ENCODE assay signal across 18 cellular contexts in genomic region chr14:22370084-22370847, GRCh38.
DNase-seq lines count a peak whose midpoint lies in the region; ATAC-seq, FAIRE-seq and TF ChIP-seq lines count a peak whose summit lies in the region.
"Had no signal": no experiment of that assay in that cellular context is flagged by ENCODE, and none has a peak within 500 bp of the region (broad histone marks: within the 10 kb centered on the region; RNA-seq: fewer than 3 reads in every experiment).

No MANE protein-coding gene starts in this region.

- TF ChIP-seq EP300 in A549 (IDR thresholded peaks at IDR 0.05), result no peak

- peak overlapping the region; percentile 9; the same call in 1 of the 3 replicates for H3K4me2 ChIP-seq in A549
- H3K4me2 ChIP-seq in hepatocyte, result no peak overlapping the region

- H3K9me2 ChIP-seq in hepatocyte (replicated peaks; ENCODE audit: insufficient read depth), result no peaks in the 10 kb centered on the region

- no peak overlapping the region for H3K4me3 Mint-ChIP-seq in activated CD4-positive, alpha-beta T cell treated with anti-CD3 and anti-CD28 coated beads for 36 hours
- H3K4me3 Mint-ChIP-seq: neural crest cell had no signal

- H3K27ac Mint-ChIP-seq in activated CD4-positive, alpha-beta T cell treated with anti-CD3 and anti-CD28 coated beads for 36 hours, result no peak overlapping the region

- DNase-seq in A549 (ENCODE audit: low read depth in 1 of 2, low spot score in 1 of 2) (no peak), RWPE1 (ENCODE audit: low spot score) (peak; percentile 66), fibroblast of mammary gland (ENCODE audit: low read depth) (peak; percentile 12), myocyte (ENCODE audit: low read depth) (peak; percentile 45), hepatocyte (ENCODE audit: low spot score) (no peak), RPMI8226 (no peak), NCI-H187 treated with DMSO at 0.1 percent for 48 hours (lab: John Stamatoyannopoulos, UW) (no peak)
- no peak for DNase-seq in activated CD4-positive, alpha-beta T cell treated with anti-CD3 and anti-CD28 coated beads for 36 hours
- DNase-seq: Caco-2, dermis blood vessel endothelial cell, KG1, NCI-H1694 treated with DMSO at 0.1 percent for 48 hours, NCI-H774, transverse colon had no signal

- no peak for ATAC-seq in A549
- ATAC-seq in activated CD4-positive, alpha-beta T cell treated with anti-CD3 and anti-CD28 coated beads for 36 hours, result no peak
- ATAC-seq: left lobe of liver had no signal

- 59% methylated on average over 2 of the region's 2 CpGs for WGBS in A549 (ENCODE audit: missing lambda C conversion rate)
- WGBS in hepatocyte (ENCODE audit: low lambda C conversion rate, missing lambda C conversion rate), result 93% methylated on average over 2 of the region's 2 CpGs

- no peaks in the 10 kb centered on the region for H3K9me3 Mint-ChIP-seq in activated CD4-positive, alpha-beta T cell treated with anti-CD3 and anti-CD28 coated beads for 36 hours (ENCODE audit: low read depth)

- no peaks in the 10 kb centered on the region for H3K4me1 Mint-ChIP-seq in activated CD4-positive, alpha-beta T cell treated with anti-CD3 and anti-CD28 coated beads for 36 hours
- H3K4me1 Mint-ChIP-seq: neural crest cell had no signal

- POLR2A ChIA-PET in A549 (lab: Yijun Ruan, JAX) (no interaction called here), RWPE1 (lab: Yijun Ruan, JAX; ENCODE audit: low non-redundant PET) (no interaction called here)
- POLR2A ChIA-PET in activated CD4-positive, alpha-beta T cell treated with anti-CD3 and anti-CD28 coated beads for 36 hours (lab: Charles Lee), result no interaction called here

- H3K4me3 ChIP-seq in A549 (no peak overlapping the region), fibroblast of mammary gland (ENCODE audit: control insufficient read depth, low read depth, low read length) (no peak overlapping the region), hepatocyte (no peak overlapping the region)
- H3K4me3 ChIP-seq: SJSA1, transverse colon had no signal

- no peak for TF ChIP-seq RAD21 in A549 (conservative IDR thresholded peaks at IDR 0.05 in 1 of 2, IDR thresholded peaks at IDR 0.05 in 1 of 2)

- H3K9me3 ChIP-seq in A549 (no peaks in the 10 kb centered on the region), hepatocyte (ENCODE audit: low read depth) (no peaks in the 10 kb centered on the region)
- H3K9me3 ChIP-seq: Caco-2, SJSA1, transverse colon had no signal

- TF ChIP-seq CTCF in A549 (IDR thresholded peaks at IDR 0.05), result no peak
- no peak for TF ChIP-seq CTCF in RWPE1 (conservative IDR thresholded peaks at IDR 0.05; ENCODE audit: low read depth)
- no peak for TF ChIP-seq CTCF in fibroblast of mammary gland (conservative IDR thresholded peaks at IDR 0.05; ENCODE audit: control insufficient read depth, insufficient read depth, low read depth, low read length)
- TF ChIP-seq CTCF in hepatocyte (IDR thresholded peaks at IDR 0.05; ENCODE audit: poor library complexity), result no peak

- intact Hi-C loops in activated CD4-positive, alpha-beta T cell treated with anti-CD3 and anti-CD28 coated beads for 36 hours (cut with DNase I, micrococcal nuclease), result no loop called here

- H3K4me1 ChIP-seq in A549, result peaks cover 8% of the 10 kb centered on the region; the same call in 2 of the 3 replicates
- no peaks in the 10 kb centered on the region for H3K4me1 ChIP-seq in hepatocyte (ENCODE audit: insufficient read depth)
- H3K4me1 ChIP-seq: Caco-2, SJSA1, transverse colon had no signal

- H3K79me2 ChIP-seq in hepatocyte, result no peaks in the 10 kb centered on the region

- no peaks in the 10 kb centered on the region for H3K27me3 Mint-ChIP-seq in activated CD4-positive, alpha-beta T cell treated with anti-CD3 and anti-CD28 coated beads for 36 hours

- H4K20me1 ChIP-seq in hepatocyte (ENCODE audit: insufficient read depth, poor library complexity, severe bottlenecking), result no peaks in the 10 kb centered on the region

- H3K36me3 Mint-ChIP-seq in activated CD4-positive, alpha-beta T cell treated with anti-CD3 and anti-CD28 coated beads for 36 hours (ENCODE audit: low read depth), result no peaks in the 10 kb centered on the region

- no peak for TF ChIP-seq POLR2A in A549 (IDR thresholded peaks at IDR 0.05; ENCODE audit: low read length)

- CTCF ChIA-PET in A549 (lab: Yijun Ruan, JAX), result interaction anchor here (1.4 to 7.8 kb wide), 5 partner anchors 14 to 61 kb away, joined by 3 to 138 read pairs (median 7); no protein-coding TSS in a partner anchor
- CTCF ChIA-PET in RWPE1 (lab: Yijun Ruan, JAX), result interaction anchor here (0.5 to 1.9 kb wide), 3 partner anchors 50 to 997 kb away, joined by 3 to 6 read pairs (median 3); no protein-coding TSS in a partner anchor
- CTCF ChIA-PET in activated CD4-positive, alpha-beta T cell treated with anti-CD3 and anti-CD28 coated beads for 36 hours (lab: Charles Lee), result no interaction called here

- H3K27me3 ChIP-seq in hepatocyte, result no peaks in the 10 kb centered on the region
- H3K27me3 ChIP-seq: SJSA1, transverse colon had no signal

- FAIRE-seq in A549 (lab: Jason Lieb, UNC), result no peak
- FAIRE-seq: A204.1 had no signal

- H2AFZ ChIP-seq in hepatocyte, result no peak overlapping the region

- H3K27ac ChIP-seq in A549 (no peak overlapping the region), RWPE1 (no peak overlapping the region), hepatocyte (no peak overlapping the region)
- H3K27ac ChIP-seq: SJSA1, transverse colon had no signal

- no peaks in the 10 kb centered on the region for H3K36me3 ChIP-seq in hepatocyte (replicated peaks; ENCODE audit: insufficient read depth, low read depth)
- H3K36me3 ChIP-seq: SJSA1, transverse colon had no signal

TF ChIP-seq in A549, 52 proteins besides CTCF, POLR2A, EP300 and RAD21:
- TF ChIP-seq HOXB13 (CRISPR knock-in tag; IDR thresholded peaks at IDR 0.05; ENCODE audit: low read depth), result no peak
- TF ChIP-seq TFCP2L1 (CRISPR knock-in tag; IDR thresholded peaks at IDR 0.05), result no peak
- no peak for TF ChIP-seq CBX8 (IDR thresholded peaks at IDR 0.05)
- TF ChIP-seq ESRRA (IDR thresholded peaks at IDR 0.05; ENCODE audit: borderline replicate concordance, low read length), result no peak
- no peak for TF ChIP-seq TP53 (CRISPR knock-in tag; IDR thresholded peaks at IDR 0.05)
- no peak for TF ChIP-seq NPAS2 (CRISPR knock-in tag; IDR thresholded peaks at IDR 0.05; ENCODE audit: borderline replicate concordance)
- no peak for TF ChIP-seq CBX2 (IDR thresholded peaks at IDR 0.05; ENCODE audit: borderline replicate concordance, low read depth)
TF ChIP-seq in A549: peak in this region for 0.

Comparison
In these comparisons a context has a peak if more than half of its experiments do, and no peak if none do; other contexts are left out.
1. DNase-seq: peak in RWPE1 (single experiment), fibroblast of mammary gland (single experiment) and myocyte (single experiment); none in A549 (0 of 2), hepatocyte (single experiment), activated CD4-positive, alpha-beta T cell treated with anti-CD3 and anti-CD28 coated beads for 36 hours (single experiment), RPMI8226 (single experiment) and NCI-H187 treated with DMSO at 0.1 percent for 48 hours (single experiment).